In genomic region chr1:33005812-33006465, GRCh38 we compare ENCODE assay signal across 1 cellular context.
A peak's percentile ranks its signal among the peaks of the same experiment; 100 is the strongest.
TF ChIP-seq lines count a peak whose summit lies in the region.

No MANE protein-coding gene starts in this region.

TF ChIP-seq in K562, 482 proteins besides CTCF, POLR2A, EP300 and RAD21:
- TF ChIP-seq PML (IDR thresholded peaks at IDR 0.05; ENCODE audit: low read length) (no peak), CEBPG (CRISPR knock-in tag; IDR thresholded peaks at IDR 0.05) (no peak), CEBPG (tag; conservative IDR thresholded peaks at IDR 0.05 in 1 of 2, IDR thresholded peaks at IDR 0.05 in 1 of 2) (0 out of 4 replicates have a peak, but pooled peaks of 1 of the 2 experiments have one; percentile 8), NFE2L1 (tag; IDR thresholded peaks at IDR 0.05; ENCODE audit: borderline replicate concordance, low read depth) (no peak), ZSCAN32 (CRISPR knock-in tag; IDR thresholded peaks at IDR 0.05) (no peak), MEF2A (IDR thresholded peaks at IDR 0.05; ENCODE audit: control insufficient read depth, low read depth, low read length) (no peak), ZNF134 (CRISPR knock-in tag; conservative IDR thresholded peaks at IDR 0.05) (no peak), SOX6 (IDR thresholded peaks at IDR 0.05) (0 out of 2 replicates have a peak, but pooled peaks have one; percentile 16)
